Comparison of ENCODE assay signal across 1 cellular context in genomic region chr3:134330895-134331810, GRCh38.
TF ChIP-seq lines count a peak whose summit lies in the region.

No MANE protein-coding gene starts in this region.

TF ChIP-seq in GM23338, 12 proteins besides CTCF, POLR2A, EP300 and RAD21 (continued from another document):
- TF ChIP-seq, protein P1, sequence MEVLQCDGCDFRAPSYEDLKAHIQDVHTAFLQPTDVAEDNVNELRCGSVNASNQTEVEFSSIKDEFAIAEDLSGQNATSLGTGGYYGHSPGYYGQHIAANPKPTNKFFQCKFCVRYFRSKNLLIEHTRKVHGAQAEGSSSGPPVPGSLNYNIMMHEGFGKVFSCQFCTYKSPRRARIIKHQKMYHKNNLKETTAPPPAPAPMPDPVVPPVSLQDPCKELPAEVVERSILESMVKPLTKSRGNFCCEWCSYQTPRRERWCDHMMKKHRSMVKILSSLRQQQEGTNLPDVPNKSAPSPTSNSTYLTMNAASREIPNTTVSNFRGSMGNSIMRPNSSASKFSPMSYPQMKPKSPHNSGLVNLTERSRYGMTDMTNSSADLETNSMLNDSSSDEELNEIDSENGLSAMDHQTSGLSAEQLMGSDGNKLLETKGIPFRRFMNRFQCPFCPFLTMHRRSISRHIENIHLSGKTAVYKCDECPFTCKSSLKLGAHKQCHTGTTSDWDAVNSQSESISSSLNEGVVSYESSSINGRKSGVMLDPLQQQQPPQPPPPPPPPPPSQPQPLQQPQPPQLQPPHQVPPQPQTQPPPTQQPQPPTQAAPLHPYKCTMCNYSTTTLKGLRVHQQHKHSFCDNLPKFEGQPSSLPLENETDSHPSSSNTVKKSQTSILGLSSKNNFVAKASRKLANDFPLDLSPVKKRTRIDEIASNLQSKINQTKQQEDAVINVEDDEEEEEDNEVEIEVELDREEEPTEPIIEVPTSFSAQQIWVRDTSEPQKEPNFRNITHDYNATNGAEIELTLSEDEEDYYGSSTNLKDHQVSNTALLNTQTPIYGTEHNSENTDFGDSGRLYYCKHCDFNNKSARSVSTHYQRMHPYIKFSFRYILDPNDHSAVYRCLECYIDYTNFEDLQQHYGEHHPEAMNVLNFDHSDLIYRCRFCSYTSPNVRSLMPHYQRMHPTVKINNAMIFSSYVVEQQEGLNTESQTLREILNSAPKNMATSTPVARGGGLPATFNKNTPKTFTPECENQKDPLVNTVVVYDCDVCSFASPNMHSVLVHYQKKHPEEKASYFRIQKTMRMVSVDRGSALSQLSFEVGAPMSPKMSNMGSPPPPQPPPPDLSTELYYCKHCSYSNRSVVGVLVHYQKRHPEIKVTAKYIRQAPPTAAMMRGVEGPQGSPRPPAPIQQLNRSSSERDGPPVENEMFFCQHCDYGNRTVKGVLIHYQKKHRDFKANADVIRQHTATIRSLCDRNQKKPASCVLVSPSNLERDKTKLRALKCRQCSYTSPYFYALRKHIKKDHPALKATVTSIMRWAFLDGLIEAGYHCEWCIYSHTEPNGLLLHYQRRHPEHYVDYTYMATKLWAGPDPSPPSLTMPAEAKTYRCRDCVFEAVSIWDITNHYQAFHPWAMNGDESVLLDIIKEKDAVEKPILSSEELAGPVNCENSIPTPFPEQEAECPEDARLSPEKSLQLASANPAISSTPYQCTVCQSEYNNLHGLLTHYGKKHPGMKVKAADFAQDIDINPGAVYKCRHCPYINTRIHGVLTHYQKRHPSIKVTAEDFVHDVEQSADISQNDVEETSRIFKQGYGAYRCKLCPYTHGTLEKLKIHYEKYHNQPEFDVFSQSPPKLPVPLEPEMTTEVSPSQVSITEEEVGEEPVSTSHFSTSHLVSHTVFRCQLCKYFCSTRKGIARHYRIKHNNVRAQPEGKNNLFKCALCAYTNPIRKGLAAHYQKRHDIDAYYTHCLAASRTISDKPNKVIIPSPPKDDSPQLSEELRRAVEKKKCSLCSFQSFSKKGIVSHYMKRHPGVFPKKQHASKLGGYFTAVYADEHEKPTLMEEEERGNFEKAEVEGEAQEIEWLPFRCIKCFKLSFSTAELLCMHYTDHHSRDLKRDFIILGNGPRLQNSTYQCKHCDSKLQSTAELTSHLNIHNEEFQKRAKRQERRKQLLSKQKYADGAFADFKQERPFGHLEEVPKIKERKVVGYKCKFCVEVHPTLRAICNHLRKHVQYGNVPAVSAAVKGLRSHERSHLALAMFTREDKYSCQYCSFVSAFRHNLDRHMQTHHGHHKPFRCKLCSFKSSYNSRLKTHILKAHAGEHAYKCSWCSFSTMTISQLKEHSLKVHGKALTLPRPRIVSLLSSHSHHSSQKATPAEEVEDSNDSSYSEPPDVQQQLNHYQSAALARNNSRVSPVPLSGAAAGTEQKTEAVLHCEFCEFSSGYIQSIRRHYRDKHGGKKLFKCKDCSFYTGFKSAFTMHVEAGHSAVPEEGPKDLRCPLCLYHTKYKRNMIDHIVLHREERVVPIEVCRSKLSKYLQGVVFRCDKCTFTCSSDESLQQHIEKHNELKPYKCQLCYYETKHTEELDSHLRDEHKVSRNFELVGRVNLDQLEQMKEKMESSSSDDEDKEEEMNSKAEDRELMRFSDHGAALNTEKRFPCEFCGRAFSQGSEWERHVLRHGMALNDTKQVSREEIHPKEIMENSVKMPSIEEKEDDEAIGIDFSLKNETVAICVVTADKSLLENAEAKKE (CRISPR knock-in tag; IDR thresholded peaks at IDR 0.05) = no peak
